17 cellular contexts compared by ENCODE assay signal in genomic region chr17:33651631-33652030, GRCh38.
DNase-seq lines count a peak whose midpoint lies in the region; ATAC-seq, FAIRE-seq and TF ChIP-seq lines count a peak whose summit lies in the region.
"Had no signal": no experiment of that assay in that cellular context is flagged by ENCODE, and none has a peak within 500 bp of the region (broad histone marks: within the 10 kb centered on the region; RNA-seq: fewer than 3 reads in every experiment).

No MANE protein-coding gene starts in this region.

- peak; percentile 43 for DNase-seq in Daoy (ENCODE audit: low read depth)
- DNase-seq in MG63 = peak; percentile 28
- DNase-seq in H1 (ENCODE audit: low read depth in 1 of 2, low spot score in 2 of 2) = no peak
- DNase-seq in mesendoderm = peak; percentile 73
- no peak for DNase-seq in inferior parietal cortex (ENCODE audit: extremely low spot score)
- no peak for DNase-seq in NCI-H69 (lab: John Stamatoyannopoulos, UW)
- no peak for DNase-seq in HK-2 (ENCODE audit: unreplicated experiment)
- DNase-seq: activated CD4-positive, alpha-beta T cell treated with anti-CD3 and anti-CD28 coated beads, Interleukin-2, amount 50 U/mL, for 48 hours; activated T-cell treated with anti-CD3 and anti-CD28 coated beads, Interleukin-2, amount 50 U/mL, for 1 hour; body of pancreas; DMS 273 treated with DMSO at 0.1 percent for 48 hours; NCI-H2029 treated with DMSO at 0.1 percent for 48 hours; NCI-H510A treated with DMSO at 0.1 percent for 48 hours; stimulated activated CD4-positive, alpha-beta T cell treated with anti-CD3 and anti-CD28 coated beads, Interleukin-12 subunit alpha, Interleukin-12 subunit beta, amount 100 ng/mL, for 4 hours had no signal

- no peak for TF ChIP-seq POLR2A in H1 (IDR thresholded peaks at IDR 0.05; ENCODE audit: control extremely low read depth in 1 of 2, low read depth in 2 of 2, low read length in 2 of 2)

- no peak overlapping the region for H3K4me2 ChIP-seq in H1 (ENCODE audit: insufficient read depth in 1 of 2, low read depth in 2 of 2, low read length in 2 of 2)
- no peak overlapping the region for H3K4me2 ChIP-seq in mesendoderm (ENCODE audit: low read length)
- H3K4me2 ChIP-seq: BLaER1 had no signal

- ATAC-seq in GM21723 (IDR thresholded peaks at IDR 0.05; ENCODE audit: unreplicated experiment) = no peak
- ATAC-seq: body of pancreas had no signal

- H3K23me2 ChIP-seq in H1 (ENCODE audit: low read depth, low read length) = no peaks in the 10 kb centered on the region

- no peak overlapping the region for H4K91ac ChIP-seq in H1 (replicated peaks; ENCODE audit: insufficient read length, low read length)

- H3K18ac ChIP-seq in H1 (ENCODE audit: extremely low read depth, low read length) (no peak overlapping the region), mesendoderm (ENCODE audit: low read length) (no peak overlapping the region)

- H3K4me3 ChIP-seq in MG63 = no peak overlapping the region
- H3K4me3 ChIP-seq in H1 (ENCODE audit: extremely low read depth in 1 of 4, insufficient read depth in 2 of 4, low read depth in 3 of 4, low read length in 4 of 4) = no peak overlapping the region
- no peak overlapping the region for H3K4me3 ChIP-seq in mesendoderm (ENCODE audit: low read length)
- H3K4me3 ChIP-seq: BLaER1, body of pancreas had no signal

- FAIRE-seq in H1 (lab: Jason Lieb, UNC) = peak; percentile 42
- FAIRE-seq: HTR-8/SVneo had no signal

- H3K23ac ChIP-seq in H1 (ENCODE audit: insufficient read length) (no peak overlapping the region), mesendoderm (ENCODE audit: low read length) (no peak overlapping the region)

- H3K27ac ChIP-seq in H1 (ENCODE audit: low read depth, low read length) (no peak overlapping the region), mesendoderm (ENCODE audit: low read depth, low read length) (no peak overlapping the region)
- H3K27ac ChIP-seq: BLaER1, body of pancreas had no signal

- no peak overlapping the region; the same call in 1 of the 2 replicates for H4K8ac ChIP-seq in H1 (ENCODE audit: extremely low read depth, insufficient read depth, low read length)
- H4K8ac ChIP-seq in mesendoderm (ENCODE audit: low read depth, low read length) = no peak overlapping the region

- H3K9ac ChIP-seq in H1 (replicated peaks in 1 of 4; ENCODE audit: extremely low read depth in 1 of 4, low read depth in 3 of 4, low read length in 3 of 4) = no peak overlapping the region
- no peak overlapping the region for H3K9ac ChIP-seq in mesendoderm (ENCODE audit: low read length)
- H3K9ac ChIP-seq: BLaER1 had no signal

- H2BK120ac ChIP-seq in H1 (replicated peaks; ENCODE audit: low read depth, low read length) (no peak overlapping the region), mesendoderm (ENCODE audit: low read depth, low read length) (no peak overlapping the region)

- H3K79me1 ChIP-seq in H1 (ENCODE audit: low read depth, low read length) (no peaks in the 10 kb centered on the region), mesendoderm (ENCODE audit: low read length) (no peaks in the 10 kb centered on the region)

- H4K5ac ChIP-seq in H1 (ENCODE audit: insufficient read length, low read depth, low read length) = no peak overlapping the region
- no peak overlapping the region for H4K5ac ChIP-seq in mesendoderm (ENCODE audit: low read length)

- H3K4ac ChIP-seq in H1 (replicated peaks; ENCODE audit: insufficient read length, low read depth, low read length) (no peak overlapping the region), mesendoderm (ENCODE audit: low read depth, low read length) (no peak overlapping the region)

- CTCF ChIA-PET in H1 (lab: Charles Lee; ENCODE audit: partially characterized antibody) = interaction anchor here (0.7 to 7.0 kb wide), 28 partner anchors 8 to 400 kb away, joined by 3 to 47 read pairs (median 4); no protein-coding TSS in a partner anchor

- H4K20me1 ChIP-seq in H1 (replicated peaks in 1 of 2; ENCODE audit: control insufficient read depth in 1 of 2, insufficient read depth in 2 of 2, low read length in 2 of 2) = no peaks in the 10 kb centered on the region
- H4K20me1 ChIP-seq: BLaER1 had no signal

- H3K36me3 ChIP-seq in MG63 (no peaks in the 10 kb centered on the region), H1 (ENCODE audit: control insufficient read depth in 2 of 4, insufficient read depth in 4 of 4, low read length in 3 of 4) (no peaks in the 10 kb centered on the region), mesendoderm (ENCODE audit: control insufficient read depth, insufficient read depth, low read length) (no peaks in the 10 kb centered on the region)
- H3K36me3 ChIP-seq: BLaER1 had no signal

- no peak overlapping the region for H2BK12ac ChIP-seq in H1 (ENCODE audit: low read depth, low read length)

- WGBS in H1 (ENCODE audit: extremely low coverage in 1 of 2, insufficient coverage in 1 of 2, insufficient read length in 1 of 2, insufficient replicate concordance in 2 of 2, low coverage in 1 of 2, low lambda C conversion rate in 2 of 2, missing lambda C conversion rate in 1 of 2), 2 experiments = 72% methylated on average over 5 of the region's 5 CpGs; no CpG with 5 or more reads in 1 of the 2 experiments
- no CpG with 5 or more reads among the region's 5 CpGs for WGBS in mesendoderm (ENCODE audit: extremely low coverage, insufficient coverage, low lambda C conversion rate)

- TF ChIP-seq RAD21 in H1 (IDR thresholded peaks at IDR 0.05 in 1 of 2, conservative IDR thresholded peaks at IDR 0.05 in 1 of 2; ENCODE audit: low read depth in 2 of 2, low read length in 2 of 2) = peak; percentile 46 to 54

- H2BK15ac ChIP-seq in H1 (ENCODE audit: low read length) (no peak overlapping the region), mesendoderm (replicated peaks; ENCODE audit: low read depth) (no peak overlapping the region)

- POLR2A ChIA-PET in H1 (lab: Charles Lee; ENCODE audit: partially characterized antibody) = no interaction called here

- H3K14ac ChIP-seq in H1 (ENCODE audit: insufficient read length) = no peak overlapping the region

- no peak overlapping the region for H2AFZ ChIP-seq in H1 (ENCODE audit: low read length)

- H3K4me1 ChIP-seq in H1 (replicated peaks in 1 of 4; ENCODE audit: control insufficient read depth in 3 of 4, insufficient read depth in 4 of 4, low read length in 3 of 4) = peaks cover 0 to 4% (median 1%) of the 10 kb centered on the region in 4 experiments; a peak in 2 of 7 replicates
- no peaks in the 10 kb centered on the region for H3K4me1 ChIP-seq in mesendoderm (ENCODE audit: control insufficient read depth, low read depth, low read length)
- H3K4me1 ChIP-seq: BLaER1, body of pancreas had no signal

- no peak overlapping the region for H2AK5ac ChIP-seq in H1 (ENCODE audit: low read depth, low read length)
- H2AK5ac ChIP-seq in mesendoderm (ENCODE audit: low read length) = no peak overlapping the region

- H2BK5ac ChIP-seq in H1 (ENCODE audit: low read depth, low read length) = no peak overlapping the region
- H2BK5ac ChIP-seq in mesendoderm (ENCODE audit: low read length) = no peak overlapping the region

- no peaks in the 10 kb centered on the region for H3K9me3 ChIP-seq in MG63
- H3K9me3 ChIP-seq in H1 (ENCODE audit: insufficient read depth in 2 of 2, low read depth in 1 of 2, low read length in 1 of 2) = no peaks in the 10 kb centered on the region
- H3K9me3 ChIP-seq: BLaER1, body of pancreas had no signal

- no peak for TF ChIP-seq EP300 in H1 (IDR thresholded peaks at IDR 0.05; ENCODE audit: borderline replicate concordance in 1 of 2, low read depth in 2 of 2, low read length in 2 of 2)

- H2BK20ac ChIP-seq in H1 (ENCODE audit: low read length) = no peak overlapping the region

- no peaks in the 10 kb centered on the region for H3K79me2 ChIP-seq in H1 (ENCODE audit: control insufficient read depth in 1 of 2, insufficient read depth in 2 of 2, low read length in 2 of 2)
- H3K79me2 ChIP-seq in mesendoderm (ENCODE audit: control insufficient read depth, insufficient read depth, low read length) = no peaks in the 10 kb centered on the region

- TF ChIP-seq CTCF in H1 (IDR thresholded peaks at IDR 0.05; ENCODE audit: control extremely low read depth in 1 of 3, insufficient read depth in 1 of 3, low read depth in 1 of 3, low read length in 3 of 3) = peak; percentile 43 to 68 (median 43); a peak in 3 of 4 replicates

- H3K27me3 ChIP-seq in MG63 = no peaks in the 10 kb centered on the region
- H3K27me3 ChIP-seq in H1 (replicated peaks in 1 of 4; ENCODE audit: control insufficient read depth in 3 of 4, extremely low read depth in 1 of 4, insufficient read depth in 3 of 4, low read length in 3 of 4) = no peaks in the 10 kb centered on the region
- H3K27me3 ChIP-seq in mesendoderm (ENCODE audit: insufficient read depth, low read length, poor library complexity) = no peaks in the 10 kb centered on the region
- H3K27me3 ChIP-seq: BLaER1, body of pancreas had no signal

- H3K56ac ChIP-seq in H1 (replicated peaks; ENCODE audit: insufficient read length, low read depth, low read length) (no peak overlapping the region), mesendoderm (ENCODE audit: low read length) (no peak overlapping the region)

TF ChIP-seq in H1, 55 proteins besides CTCF, POLR2A, EP300 and RAD21 (continues in another document):
- TF ChIP-seq CTBP2 (IDR thresholded peaks at IDR 0.05; ENCODE audit: borderline replicate concordance, insufficient read depth, insufficient read length, low read length) (no peak), JUN (IDR thresholded peaks at IDR 0.05; ENCODE audit: low read depth, low read length) (no peak), KDM1A (IDR thresholded peaks at IDR 0.05; ENCODE audit: borderline replicate concordance, low read length) (no peak), GTF2F1 (IDR thresholded peaks at IDR 0.05; ENCODE audit: borderline replicate concordance, low read depth, low read length) (no peak), MAX (IDR thresholded peaks at IDR 0.05) (no peak), E2F6 (IDR thresholded peaks at IDR 0.05) (no peak), USF2 (IDR thresholded peaks at IDR 0.05; ENCODE audit: low read length) (no peak), CEBPB (IDR thresholded peaks at IDR 0.05; ENCODE audit: low read depth, low read length) (no peak)

Comparison
In these comparisons a context has a peak if more than half of its experiments do, and no peak if none do; other contexts are left out.
1. DNase-seq: peak in Daoy (single experiment), MG63 (single experiment) and mesendoderm (single experiment); none in H1 (0 of 2), inferior parietal cortex (single experiment), NCI-H69 (single experiment) and HK-2 (single experiment).